8 cellular contexts compared by ENCODE assay signal in the genomic region with DNA sequence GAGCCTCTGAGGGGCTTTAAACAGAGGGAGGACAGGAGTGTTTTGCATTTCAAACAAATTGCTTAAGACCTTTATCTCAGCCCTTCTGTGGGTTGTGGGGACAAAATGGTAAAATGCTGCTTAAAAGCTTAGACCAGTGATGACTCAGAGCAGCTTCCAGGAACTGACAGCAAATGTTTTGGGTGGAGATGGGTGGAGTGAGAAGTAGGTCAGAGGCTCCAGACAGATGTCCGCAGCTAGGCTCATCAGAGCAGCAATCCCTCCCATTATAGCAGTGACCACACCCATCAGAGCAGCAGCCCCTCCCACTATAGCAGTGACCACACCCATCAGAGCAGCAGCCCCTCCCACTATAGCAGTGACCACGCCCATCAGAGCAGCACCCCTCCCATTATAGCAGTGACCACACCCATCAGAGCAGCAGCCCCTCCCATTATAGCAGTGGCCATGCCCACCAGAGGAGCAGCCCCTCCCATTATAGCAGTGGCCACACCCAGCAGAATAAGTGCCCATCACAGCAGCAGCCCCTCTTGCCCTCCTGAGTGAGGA.
DNase-seq lines count a peak whose midpoint lies in the region; ATAC-seq and TF ChIP-seq lines count a peak whose summit lies in the region.

No MANE protein-coding gene starts in this region.

- H3K9ac ChIP-seq in PC-3 (ENCODE audit: low read length) (no peak overlapping the region), trophoblast cell (ENCODE audit: low read length) (no peak overlapping the region)

- H3K27ac ChIP-seq in PC-3 (ENCODE audit: low read length), result no peak overlapping the region
- H3K27ac ChIP-seq in trophoblast cell (ENCODE audit: low read depth, low read length), result no peak overlapping the region

- in situ Hi-C loops in G401 (cut with HindIII; ENCODE audit: low sequenced_read_pairs), result no loop called here

- H3K23ac ChIP-seq in trophoblast cell (ENCODE audit: low read length), result no peak overlapping the region

- no peak overlapping the region for H2BK12ac ChIP-seq in trophoblast cell (ENCODE audit: low read length)

- H2AFZ ChIP-seq in PC-3 (ENCODE audit: low read length) (no peak overlapping the region), trophoblast cell (ENCODE audit: insufficient read depth, low read length, poor library complexity) (no peak overlapping the region)

- no peaks in the 10 kb centered on the region for H3F3A ChIP-seq in PC-3 (ENCODE audit: low read length, unreplicated experiment)

- no peaks in the 10 kb centered on the region for H4K20me1 ChIP-seq in PC-3 (ENCODE audit: low read length)

- H4K12ac ChIP-seq in trophoblast cell (ENCODE audit: low read depth, low read length), result no peak overlapping the region

- DNase-seq in GM04503 (ENCODE audit: low read depth), result peak; percentile 32
- DNase-seq in PC-3, result peak; percentile 63
- DNase-seq in choroid plexus epithelial cell (ENCODE audit: low read depth), result peak; percentile 51
- peak; percentile 67 to 68 for DNase-seq in trophoblast cell
- no peak for DNase-seq in NCI-H146 (lab: John Stamatoyannopoulos, UW)
- DNase-seq in hypothalamus (lab: John Stamatoyannopoulos, UW), result no peak
- DNase-seq in NCI-H1436 (lab: John Stamatoyannopoulos, UW), result no peak
- DNase-seq in G401 (ENCODE audit: low spot score), result no peak

- no peak overlapping the region for H2BK120ac ChIP-seq in trophoblast cell (ENCODE audit: insufficient read depth, low read length, poor library complexity)

- H3K4me2 ChIP-seq in PC-3 (ENCODE audit: low read length), result peak overlapping the region; percentile 25
- no peak overlapping the region for H3K4me2 ChIP-seq in trophoblast cell (ENCODE audit: low read length)

- intact Hi-C loops in PC-3 (cut with micrococcal nuclease), result no loop called here

- no CpG with 5 or more reads among the region's 2 CpGs for WGBS in trophoblast cell (ENCODE audit: extremely low coverage, insufficient coverage, insufficient read length)

- H2BK5ac ChIP-seq in trophoblast cell (ENCODE audit: low read depth, low read length, poor library complexity), result no peak overlapping the region

- peak; percentile 46; the same call in 1 of the 2 replicates for ATAC-seq in PC-3

- no peak overlapping the region for H4K8ac ChIP-seq in trophoblast cell (ENCODE audit: low read depth, low read length)

- H3K14ac ChIP-seq in trophoblast cell (ENCODE audit: low read length), result no peak overlapping the region

- POLR2A ChIA-PET in PC-3 (lab: Charles Lee; ENCODE audit: unreplicated experiment), result no interaction called here

- H4K91ac ChIP-seq in trophoblast cell (ENCODE audit: low read depth, low read length), result no peak overlapping the region

- no peaks in the 10 kb centered on the region for H3K79me2 ChIP-seq in PC-3 (ENCODE audit: low read length)
- no peaks in the 10 kb centered on the region for H3K79me2 ChIP-seq in trophoblast cell (ENCODE audit: control insufficient read depth, insufficient read depth, low read length, poor library complexity)

- BruUV-seq in PC-3 (replicated peaks; lab: Mats Ljungman, UMichigan), result no TSS peak

- H2AK5ac ChIP-seq in trophoblast cell (ENCODE audit: low read length), result no peak overlapping the region

- H3K4me1 ChIP-seq in PC-3 (ENCODE audit: insufficient read depth, low read length) (peaks cover 6% of the 10 kb centered on the region), trophoblast cell (ENCODE audit: control insufficient read depth in 1 of 2, insufficient read depth in 2 of 2, low read length in 2 of 2) (no peaks in the 10 kb centered on the region)

- H3K36me3 ChIP-seq in PC-3 (ENCODE audit: low read depth, low read length) (no peaks in the 10 kb centered on the region), trophoblast cell (ENCODE audit: control insufficient read depth in 1 of 2, insufficient read depth in 2 of 2, low read length in 2 of 2) (no peaks in the 10 kb centered on the region)

- CTCF ChIA-PET in PC-3 (lab: Charles Lee), result no interaction called here

- TF ChIP-seq CTCF in PC-3 (conservative IDR thresholded peaks at IDR 0.05; ENCODE audit: low read depth, low read length) (no peak), choroid plexus epithelial cell (conservative IDR thresholded peaks at IDR 0.05; ENCODE audit: low read depth, low read length) (no peak)

- no peak overlapping the region for H3K4ac ChIP-seq in trophoblast cell (ENCODE audit: low read depth, low read length)

- peaks cover 2% of the 10 kb centered on the region; the same call in 1 of the 2 replicates for H3K27me3 ChIP-seq in PC-3 (ENCODE audit: low read length)
- H3K27me3 ChIP-seq in trophoblast cell (ENCODE audit: insufficient read depth, low read length), result no peaks in the 10 kb centered on the region

- no peaks in the 10 kb centered on the region for H3K79me1 ChIP-seq in trophoblast cell (ENCODE audit: low read length)

- no peak overlapping the region for H3K4me3 ChIP-seq in PC-3 (ENCODE audit: low read length)
- H3K4me3 ChIP-seq in choroid plexus epithelial cell (ENCODE audit: low read depth, low read length), result no peak overlapping the region
- H3K4me3 ChIP-seq in trophoblast cell (ENCODE audit: low read depth, low read length), result no peak overlapping the region

- no peaks in the 10 kb centered on the region for H3K9me2 ChIP-seq in PC-3 (replicated peaks; ENCODE audit: low read length)

- H3K18ac ChIP-seq in trophoblast cell (ENCODE audit: low read length), result no peak overlapping the region

- H3K9me3 ChIP-seq in PC-3 (ENCODE audit: low read length) (no peaks in the 10 kb centered on the region), trophoblast cell (ENCODE audit: insufficient read depth, low read depth, low read length) (peaks cover 4% of the 10 kb centered on the region)

Comparison
In these comparisons a context has a peak if more than half of its experiments do, and no peak if none do; other contexts are left out.
1. DNase-seq: peak in GM04503 (single experiment), PC-3 (single experiment), choroid plexus epithelial cell (single experiment) and trophoblast cell (2 of 2); none in NCI-H146 (single experiment), hypothalamus (0 of 51), NCI-H1436 (single experiment) and G401 (single experiment).